1 cellular context compared by ENCODE assay signal in the genomic region with DNA sequence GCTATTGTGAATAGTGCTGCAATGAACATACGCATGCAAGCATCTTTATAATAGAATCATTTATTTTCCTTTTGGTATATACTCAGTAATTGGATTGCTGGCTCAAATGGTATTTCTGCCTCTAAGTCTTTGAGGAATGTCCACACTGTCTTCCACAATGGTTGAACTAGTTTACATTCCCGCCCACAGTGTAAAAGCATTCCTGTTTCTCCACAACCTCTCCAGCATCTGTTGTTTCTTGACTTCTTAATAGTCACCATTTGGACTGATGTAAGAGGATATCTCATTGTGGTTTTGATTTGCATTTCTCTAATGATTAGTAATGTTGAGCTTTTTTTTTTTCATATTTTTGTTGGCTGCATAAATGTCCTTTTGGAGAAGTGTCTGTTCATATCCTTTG.
TF ChIP-seq lines count a peak whose summit lies in the region.

No MANE protein-coding gene starts in this region.

TF ChIP-seq in IMR-90, 13 proteins besides CTCF, POLR2A, EP300 and RAD21:
- peak; percentile 36; the same call in 1 of the 2 replicates for TF ChIP-seq FOS (IDR thresholded peaks at IDR 0.05; ENCODE audit: low read depth, low read length)
- TF ChIP-seq CEBPB (IDR thresholded peaks at IDR 0.05; ENCODE audit: low read depth, low read length): peak; percentile 32; the same call in 1 of the 2 replicates
- TF ChIP-seq RFX5 (IDR thresholded peaks at IDR 0.05; ENCODE audit: low read depth, low read length): no peak
- TF ChIP-seq BHLHE40 (IDR thresholded peaks at IDR 0.05; ENCODE audit: low read depth, low read length): 0 out of 2 replicates have a peak, but pooled peaks have one; percentile 3
TF ChIP-seq in IMR-90: peak in this region for 3.
